Comparison of ENCODE assay signal across 10 cellular contexts in the genomic region with DNA sequence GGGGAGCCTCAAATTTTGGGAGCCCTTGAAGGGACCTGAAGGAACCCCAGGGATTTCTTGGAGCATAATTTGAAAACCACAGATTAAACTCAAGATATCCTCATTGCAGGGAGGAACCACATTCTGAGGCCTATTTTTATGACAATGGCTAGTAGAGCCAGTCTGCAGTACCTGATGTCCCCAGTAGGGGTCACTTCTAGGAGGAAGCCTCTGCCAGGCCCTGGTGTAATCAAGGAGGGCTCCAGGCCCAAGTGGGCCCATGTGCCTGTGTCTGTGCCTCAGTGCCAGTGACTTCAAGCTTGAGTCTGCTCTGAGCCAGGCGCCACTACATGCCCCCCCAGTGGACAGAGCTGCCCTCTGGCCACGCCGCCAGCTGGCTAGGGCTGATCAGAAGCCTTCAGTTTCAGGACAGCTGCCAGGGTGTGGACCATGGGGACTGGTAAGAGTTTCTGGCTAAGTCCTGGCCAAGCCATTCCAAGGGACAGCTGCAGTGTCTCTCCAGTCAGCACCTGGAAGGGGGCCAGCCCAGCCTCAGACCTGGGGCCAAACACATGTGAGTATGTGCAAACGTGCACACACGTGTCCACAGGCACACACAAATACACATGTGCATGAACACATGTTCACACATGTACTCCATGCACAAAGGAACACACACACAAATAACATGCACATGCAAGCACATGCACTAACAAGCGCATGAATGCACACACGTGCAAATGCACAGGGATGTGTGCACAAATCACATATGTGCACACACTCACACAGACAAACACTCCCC. TPM values are rescaled to one million over a fixed set of nuclear protein-coding genes. Genes with fewer than 3 reads are reported as not detected.
DNase-seq lines count a peak whose midpoint lies in the region; ATAC-seq and TF ChIP-seq lines count a peak whose summit lies in the region.
"Had no signal": no experiment of that assay in that cellular context is flagged by ENCODE, and none has a peak within 500 bp of the region (broad histone marks: within the 10 kb centered on the region; RNA-seq: fewer than 3 reads in every experiment).

No MANE protein-coding gene starts in this region.

- H3K36me3 ChIP-seq in lower lobe of right lung, result no peaks in the 10 kb centered on the region

- peaks cover 0 to 5% (median 3%) of the 10 kb centered on the region in 5 experiments for H3K9me3 Mint-ChIP-seq in brain

- DNase-seq in AG09319 (ENCODE audit: extremely low read depth, low read depth) (no peak), HT-29 (ENCODE audit: low spot score) (peak; percentile 43), lower lobe of right lung (peak; percentile 49), mesenteric fat pad (ENCODE audit: low spot score) (no peak), GM19240 (ENCODE audit: insufficient read length, low spot score) (no peak)
- no peak for DNase-seq in stimulated activated CD4-positive, alpha-beta T cell treated with anti-CD3 and anti-CD28 coated beads, Interleukin-4, amount 100 ng/mL, for 1 hour
- DNase-seq: activated naive CD8-positive, alpha-beta T cell treated with anti-CD3 and anti-CD28 coated beads, Interleukin-2, amount 50 U/mL, for 24 hours; T1000 had no signal

- H3K4me1 Mint-ChIP-seq in brain, result no peaks in the 10 kb centered on the region
- H3K4me1 Mint-ChIP-seq: activated naive CD8-positive, alpha-beta T cell treated with anti-CD3 and anti-CD28 coated beads, Interleukin-2, amount 50 U/mL, for 24 hours had no signal

- TF ChIP-seq CTCF in AG09319 (IDR thresholded peaks at IDR 0.05; ENCODE audit: low read depth, low read length), result peak; percentile 40
- TF ChIP-seq CTCF in brain (conservative IDR thresholded peaks at IDR 0.05), result peak; percentile 22 to 55
- peak; percentile 54 for TF ChIP-seq CTCF in lower lobe of right lung (IDR thresholded peaks at IDR 0.05)

- H3K36me3 Mint-ChIP-seq in brain, result no peaks in the 10 kb centered on the region

- no peak overlapping the region for H3K4me3 Mint-ChIP-seq in brain
- H3K4me3 Mint-ChIP-seq: activated naive CD8-positive, alpha-beta T cell treated with anti-CD3 and anti-CD28 coated beads, Interleukin-2, amount 50 U/mL, for 24 hours had no signal

- H3K4me1 ChIP-seq in lower lobe of right lung, result peaks cover 19% of the 10 kb centered on the region

- ATAC-seq in lower lobe of right lung (no peak), GM18502 (IDR thresholded peaks at IDR 0.05; ENCODE audit: poor library complexity, unreplicated experiment) (no peak)
- ATAC-seq: activated naive CD8-positive, alpha-beta T cell treated with anti-CD3 and anti-CD28 coated beads, Interleukin-2, amount 50 U/mL, for 24 hours had no signal

- peaks cover 6% of the 10 kb centered on the region for H3K9me3 ChIP-seq in lower lobe of right lung

- intact Hi-C loops in lower lobe of right lung (cut with DNase I), result no loop called here

- no peak overlapping the region for H3K27ac ChIP-seq in lower lobe of right lung

- H3K27me3 ChIP-seq in lower lobe of right lung (ENCODE audit: low read depth), result peaks cover 6% of the 10 kb centered on the region

- peaks cover 7% of the 10 kb centered on the region for H3K27me3 Mint-ChIP-seq in brain

- no peak overlapping the region for H3K4me3 ChIP-seq in lower lobe of right lung

- no peak overlapping the region for H3K27ac Mint-ChIP-seq in brain
- H3K27ac Mint-ChIP-seq: activated naive CD8-positive, alpha-beta T cell treated with anti-CD3 and anti-CD28 coated beads, Interleukin-2, amount 50 U/mL, for 24 hours had no signal

RNA-seq across cellular contexts. Expression of a gene that starts 20.5 kb away (rescaled TPM):
- total RNA-seq in HT-29 (2014; rRNA removed; shearing (Covaris generic)), result not detected in 2 replicates
- polyA plus RNA-seq in brain (ENCODE audit: insufficient read depth, low read depth, low replicate concordance), result 4.7 TPM
- total RNA-seq in lower lobe of right lung (0.62 TPM), mesenteric fat pad (24.2 TPM)

RNA-seq across cellular contexts. Expression of a gene that starts 52.0 kb away (rescaled TPM):
- total RNA-seq in HT-29 (2014; rRNA removed; shearing (Covaris generic)), result not detected in 2 replicates
- 240 TPM for polyA plus RNA-seq in brain (ENCODE audit: insufficient read depth, low read depth, low replicate concordance)
- total RNA-seq in lower lobe of right lung, result 13.8 TPM
- total RNA-seq in mesenteric fat pad, result 43.3 TPM

RNA-seq across cellular contexts. Expression of a gene that starts 56.2 kb away (rescaled TPM):
- total RNA-seq in HT-29 (2014; rRNA removed; shearing (Covaris generic)), result 16.9 and 21.3 TPM in 2 replicates
- polyA plus RNA-seq in brain (ENCODE audit: insufficient read depth, low read depth, low replicate concordance), result 5.0 TPM
- 75.1 TPM for total RNA-seq in lower lobe of right lung
- total RNA-seq in mesenteric fat pad, result 263 TPM

Comparison
In these comparisons a context has a peak if more than half of its experiments do, and no peak if none do; other contexts are left out.
1. DNase-seq: peak in HT-29 (single experiment) and lower lobe of right lung (single experiment); none in AG09319 (single experiment), mesenteric fat pad (single experiment), GM19240 (single experiment) and stimulated activated CD4-positive, alpha-beta T cell treated with anti-CD3 and anti-CD28 coated beads, Interleukin-4, amount 100 ng/mL, for 1 hour (single experiment).
2. RNA of a gene that starts 20.5 kb away (total RNA-seq): 24.2 TPM in mesenteric fat pad (single experiment); 0.62 TPM in lower lobe of right lung (single experiment) and not detected in HT-29; every median in the first group is over 10 times any median in the second.
3. RNA of a gene that starts 52.0 kb away (total RNA-seq): 43.3 TPM in mesenteric fat pad (single experiment) and 13.8 TPM in lower lobe of right lung (single experiment); not detected in HT-29; every median in the first group is over 10 times any median in the second.
4. Peak in every context shown above with its lines, with median percentiles within 50 percentile points of each other: CTCF ChIP-seq.